In genomic region chr15:66630801-66631351, GRCh38 we compare ENCODE assay signal across 16 cellular contexts.
DNase-seq lines count a peak whose midpoint lies in the region; ATAC-seq and TF ChIP-seq lines count a peak whose summit lies in the region.
"Had no signal": no experiment of that assay in that cellular context is flagged by ENCODE, and none has a peak within 500 bp of the region (broad histone marks: within the 10 kb centered on the region; RNA-seq: fewer than 3 reads in every experiment).

No MANE protein-coding gene starts in this region.

- H3K36me3 ChIP-seq in IMR-90 (ENCODE audit: control insufficient read depth, insufficient read depth, low read length) (no peaks in the 10 kb centered on the region), adipocyte (ENCODE audit: control insufficient read depth, insufficient read depth, low read length, severe bottlenecking) (no peaks in the 10 kb centered on the region), right atrium auricular region (no peaks in the 10 kb centered on the region), trophoblast cell (ENCODE audit: control insufficient read depth in 1 of 2, insufficient read depth in 2 of 2, low read length in 2 of 2) (no peaks in the 10 kb centered on the region), stomach (no peaks in the 10 kb centered on the region)

- no peak overlapping the region for H4K8ac ChIP-seq in IMR-90 (ENCODE audit: low read depth in 2 of 2, low read length in 2 of 2)
- H4K8ac ChIP-seq in trophoblast cell (ENCODE audit: low read depth, low read length): peak overlapping the region; percentile 39

- TF ChIP-seq CTCF in IMR-90 (conservative IDR thresholded peaks at IDR 0.05; ENCODE audit: low read depth, low read length) (no peak), right atrium auricular region (IDR thresholded peaks at IDR 0.05) (no peak), stomach (IDR thresholded peaks at IDR 0.05) (no peak), RWPE1 (conservative IDR thresholded peaks at IDR 0.05; ENCODE audit: low read depth) (no peak)

- CTCF ChIA-PET in IMR-90 (lab: Yijun Ruan, JAX): no interaction called here
- CTCF ChIA-PET in RWPE1 (lab: Yijun Ruan, JAX): interaction anchor here (1.5 kb wide), 1 partner anchor 12 kb away, joined by 4 read pairs; no protein-coding TSS in a partner anchor

- H4K20me1 ChIP-seq in IMR-90 (ENCODE audit: insufficient read depth, low read length): no peaks in the 10 kb centered on the region

- H3K79me1 ChIP-seq in IMR-90 (ENCODE audit: low read depth in 1 of 2, low read length in 2 of 2) (no peaks in the 10 kb centered on the region), trophoblast cell (ENCODE audit: low read length) (peaks cover 49% of the 10 kb centered on the region)

- no peak overlapping the region for H3K23ac ChIP-seq in IMR-90 (ENCODE audit: low read depth, low read length)
- H3K23ac ChIP-seq in trophoblast cell (ENCODE audit: low read length): no peak overlapping the region

- POLR2A ChIA-PET in IMR-90 (lab: Charles Lee; ENCODE audit: unreplicated experiment): no interaction called here
- POLR2A ChIA-PET in RWPE1 (lab: Yijun Ruan, JAX; ENCODE audit: low non-redundant PET): no interaction called here

- dilution Hi-C loops in IMR-90 (cut with HindIII; ENCODE audit: low sequenced_read_pairs, unreplicated experiment): no loop called here

- H3K4me1 ChIP-seq in IMR-90 (ENCODE audit: control insufficient read depth, insufficient read depth, low read length) (peaks cover 2% of the 10 kb centered on the region; the same call in 1 of the 2 replicates), adipocyte (ENCODE audit: control insufficient read depth, insufficient read depth, low read length) (peaks cover 10% of the 10 kb centered on the region), right atrium auricular region (peaks cover 0 to 27% of the 10 kb centered on the region in 2 donors), trophoblast cell (ENCODE audit: control insufficient read depth in 1 of 2, insufficient read depth in 2 of 2, low read length in 2 of 2) (peaks cover 41 to 46% of the 10 kb centered on the region in 2 experiments), stomach (no peaks in the 10 kb centered on the region)

- H2BK20ac ChIP-seq in IMR-90 (ENCODE audit: low read depth, low read length): no peak overlapping the region

- in situ Hi-C loops in IMR-90 (cut with MboI; ENCODE audit: low sequenced_read_pairs): no loop called here

- WGBS in IMR-90 (ENCODE audit: extremely low coverage in 2 of 2, insufficient read length in 1 of 2), 2 experiments: 54% methylated on average over 4 of the region's 17 CpGs; no CpG with 5 or more reads in 1 of the 2 experiments
- no CpG with 5 or more reads among the region's 17 CpGs for WGBS in trophoblast cell (ENCODE audit: extremely low coverage, insufficient coverage, insufficient read length)
- 50 to 73% (median 70%) methylated on average over 11 to 17 of the region's 17 CpGs for WGBS in stomach, 5 donors

- H3K4me3 ChIP-seq in IMR-90 (ENCODE audit: insufficient read depth, low read depth, low read length): no peak overlapping the region
- no peak overlapping the region for H3K4me3 ChIP-seq in adipocyte (ENCODE audit: low read length)
- no peak overlapping the region for H3K4me3 ChIP-seq in right atrium auricular region
- H3K4me3 ChIP-seq in trophoblast cell (ENCODE audit: low read depth, low read length): no peak overlapping the region
- H3K4me3 ChIP-seq in stomach: no peak overlapping the region
- H3K4me3 ChIP-seq: skin epidermis had no signal

- H4K91ac ChIP-seq in IMR-90 (ENCODE audit: insufficient read depth, low read depth, low read length): no peak overlapping the region
- H4K91ac ChIP-seq in trophoblast cell (ENCODE audit: low read depth, low read length): peak overlapping the region; percentile 98

- H3K9me1 ChIP-seq in IMR-90 (ENCODE audit: insufficient read depth, low read length): no peaks in the 10 kb centered on the region; the same call in 1 of the 2 replicates

- H4K5ac ChIP-seq in IMR-90 (ENCODE audit: low read depth, low read length): no peak overlapping the region

- intact Hi-C loops in IMR-90 (cut with micrococcal nuclease): no loop called here
- intact Hi-C loops in stomach (cut with DNase I; ENCODE audit: low total_unique reads): no loop called here

- H3K9ac ChIP-seq in IMR-90 (ENCODE audit: low read depth, low read length) (no peak overlapping the region), adipocyte (ENCODE audit: low read length) (no peak overlapping the region), trophoblast cell (ENCODE audit: low read length) (peak overlapping the region; percentile 8)

- no peak overlapping the region for H3K14ac ChIP-seq in IMR-90 (replicated peaks; ENCODE audit: low read depth, low read length)
- H3K14ac ChIP-seq in trophoblast cell (ENCODE audit: low read length): peak overlapping the region; percentile 63

- H3K4me2 ChIP-seq in IMR-90 (ENCODE audit: low read depth, low read length) (no peak overlapping the region), trophoblast cell (ENCODE audit: low read length) (peak overlapping the region; percentile 24)

- TF ChIP-seq EP300 in stomach (IDR thresholded peaks at IDR 0.05): no peak

- no peak overlapping the region for H2AK9ac ChIP-seq in IMR-90 (replicated peaks; ENCODE audit: low read depth, low read length, poor library complexity)

- no peak overlapping the region for H3K27ac ChIP-seq in IMR-90 (ENCODE audit: insufficient read depth, low read length)
- H3K27ac ChIP-seq in right atrium auricular region: peak overlapping the region; percentile 8 to 31
- H3K27ac ChIP-seq in trophoblast cell (ENCODE audit: low read depth, low read length): peak overlapping the region; percentile 77
- H3K27ac ChIP-seq in stomach: no peak overlapping the region
- no peak overlapping the region for H3K27ac ChIP-seq in RWPE1
- H3K27ac ChIP-seq: skin epidermis had no signal

- H2BK120ac ChIP-seq in IMR-90 (ENCODE audit: low read depth, low read length) (no peak overlapping the region), trophoblast cell (ENCODE audit: insufficient read depth, low read length, poor library complexity) (peak overlapping the region; percentile 94)

- ATAC-seq in IMR-90 (ENCODE audit: low read depth) (peak; percentile 45), GM18909 (IDR thresholded peaks at IDR 0.05; ENCODE audit: poor library complexity, unreplicated experiment) (no peak)
- ATAC-seq: stimulated activated naive CD8-positive, alpha-beta T cell treated with anti-CD3 and anti-CD28 coated beads, Interleukin-15, Interleukin-2, amounts not matched to agents 100 U/mL and 50 U/mL, for 24 hours had no signal

- H2BK15ac ChIP-seq in IMR-90 (ENCODE audit: low read depth, low read length): no peak overlapping the region

- H4K12ac ChIP-seq in trophoblast cell (ENCODE audit: low read depth, low read length): peak overlapping the region; percentile 10

- peak overlapping the region; percentile 47 for H2AFZ ChIP-seq in IMR-90 (replicated peaks; ENCODE audit: low read length, poor library complexity)
- no peak overlapping the region for H2AFZ ChIP-seq in trophoblast cell (ENCODE audit: insufficient read depth, low read length, poor library complexity)

- H3K79me2 ChIP-seq in trophoblast cell (ENCODE audit: control insufficient read depth, insufficient read depth, low read length, poor library complexity): peaks cover 11% of the 10 kb centered on the region

- 0 out of 2 replicates have a peak overlapping the region, but pooled peaks have one; percentile 26 for H2AK5ac ChIP-seq in IMR-90 (ENCODE audit: low read depth, low read length)
- H2AK5ac ChIP-seq in trophoblast cell (ENCODE audit: low read length): peak overlapping the region; percentile 38

- TF ChIP-seq POLR2A in IMR-90 (IDR thresholded peaks at IDR 0.05; ENCODE audit: low read depth, low read length) (no peak), stomach (IDR thresholded peaks at IDR 0.05) (no peak)

- no peak overlapping the region for H3K18ac ChIP-seq in IMR-90 (ENCODE audit: low read depth, low read length)
- H3K18ac ChIP-seq in trophoblast cell (ENCODE audit: low read length): peak overlapping the region; percentile 82

- H2BK5ac ChIP-seq in IMR-90 (ENCODE audit: low read depth, low read length, poor library complexity, severe bottlenecking) (no peak overlapping the region), trophoblast cell (ENCODE audit: low read depth, low read length, poor library complexity) (peak overlapping the region; percentile 77)

- H3K27me3 ChIP-seq in IMR-90 (ENCODE audit: control insufficient read depth, insufficient read depth, low read length) (peaks cover 3% of the 10 kb centered on the region; the same call in 1 of the 2 replicates), adipocyte (replicated peaks; ENCODE audit: control insufficient read depth, insufficient read depth, low read length) (peaks cover 7% of the 10 kb centered on the region), right atrium auricular region (no peaks in the 10 kb centered on the region), trophoblast cell (ENCODE audit: insufficient read depth, low read length) (no peaks in the 10 kb centered on the region), stomach (no peaks in the 10 kb centered on the region)

- no TSS peak for BruUV-seq in IMR-90 (replicated peaks; lab: Mats Ljungman, UMichigan)

- DNase-seq in IMR-90: no peak
- DNase-seq in adipocyte (ENCODE audit: low read depth): peak; percentile 15
- DNase-seq in right atrium auricular region (ENCODE audit: low spot score): no peak
- DNase-seq in trophoblast cell: no peak
- no peak for DNase-seq in stomach
- no peak for DNase-seq in RPMI8226
- no peak for DNase-seq in RWPE1 (ENCODE audit: low spot score)
- DNase-seq: activated CD4-positive, alpha-beta memory T cell treated with anti-CD3 and anti-CD28 coated beads for 36 hours; anterior cingulate cortex; DMS153; NCI-H82; nucleus accumbens; stimulated activated naive CD8-positive, alpha-beta T cell treated with anti-CD3 and anti-CD28 coated beads, Interleukin-15, Interleukin-2, amounts not matched to agents 100 U/mL and 50 U/mL, for 24 hours; T-helper 9 cell had no signal

- H2BK12ac ChIP-seq in trophoblast cell (ENCODE audit: low read length): peak overlapping the region; percentile 55

- no peak for TF ChIP-seq RAD21 in IMR-90 (IDR thresholded peaks at IDR 0.05; ENCODE audit: low read length)

- H3K56ac ChIP-seq in IMR-90 (ENCODE audit: extremely low read depth, insufficient read depth, low read length): no peak overlapping the region

- H3K4ac ChIP-seq in IMR-90 (ENCODE audit: low read depth, low read length): no peak overlapping the region
- peak overlapping the region; percentile 76 for H3K4ac ChIP-seq in trophoblast cell (ENCODE audit: low read depth, low read length)

- H3K9me3 ChIP-seq in IMR-90 (ENCODE audit: control insufficient read depth, insufficient read depth, low read length): no peaks in the 10 kb centered on the region
- H3K9me3 ChIP-seq in adipocyte (ENCODE audit: control insufficient read depth, low read length): no peaks in the 10 kb centered on the region
- no peaks in the 10 kb centered on the region for H3K9me3 ChIP-seq in right atrium auricular region
- no peaks in the 10 kb centered on the region for H3K9me3 ChIP-seq in trophoblast cell (ENCODE audit: insufficient read depth, low read depth, low read length)
- no peaks in the 10 kb centered on the region for H3K9me3 ChIP-seq in stomach

TF ChIP-seq in IMR-90, 13 proteins besides CTCF, POLR2A, EP300 and RAD21 (continues in another document):
- TF ChIP-seq MAZ (IDR thresholded peaks at IDR 0.05; ENCODE audit: borderline replicate concordance, low read depth, low read length) (no peak), BHLHE40 (IDR thresholded peaks at IDR 0.05; ENCODE audit: low read depth, low read length) (no peak), FOS (IDR thresholded peaks at IDR 0.05; ENCODE audit: low read depth, low read length) (no peak)

Comparison
In these comparisons a context has a peak if more than half of its experiments do, and no peak if none do; other contexts are left out.
1. H3K27ac ChIP-seq: peak in right atrium auricular region (2 of 2) and trophoblast cell (single experiment); none in IMR-90 (single experiment), stomach (0 of 5) and RWPE1 (single experiment).